In the genomic region with DNA sequence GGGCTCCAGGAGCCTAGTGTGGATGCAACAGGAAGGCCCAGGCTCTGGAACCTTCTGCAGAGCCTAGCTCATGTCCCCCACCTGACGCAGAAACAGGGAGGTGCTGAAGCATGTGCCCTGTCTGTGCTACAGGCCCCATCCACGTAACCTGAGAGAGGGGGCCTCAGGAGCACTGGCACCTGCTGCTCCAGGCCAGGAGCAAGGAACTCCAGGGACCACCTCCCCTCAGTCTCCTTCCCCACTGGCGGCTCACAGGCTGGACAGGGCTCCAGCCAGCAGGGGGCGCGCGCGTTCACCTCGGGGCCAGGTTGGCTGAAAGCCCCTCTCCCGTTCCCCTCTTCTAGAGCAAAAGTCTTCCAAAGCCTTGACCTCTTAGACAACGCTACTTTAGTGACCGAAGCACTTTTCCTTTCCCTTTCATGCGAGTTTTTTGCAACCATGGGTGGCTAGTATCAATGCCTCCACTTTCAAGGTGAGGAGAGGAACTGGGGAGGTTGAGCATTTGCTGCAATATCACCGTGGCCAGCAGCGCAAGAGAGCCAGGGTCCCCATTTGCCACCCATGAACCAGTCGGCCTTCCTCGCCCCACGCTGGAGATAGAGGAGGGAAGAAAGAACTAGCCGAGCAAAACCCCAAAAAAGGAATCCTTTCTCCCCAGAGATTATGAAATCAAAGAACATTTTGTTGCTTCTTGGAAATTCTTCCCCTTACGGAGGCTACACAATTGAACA, we compare ENCODE assay signal across 1 cellular context.
TF ChIP-seq lines count a peak whose summit lies in the region.

No MANE protein-coding gene starts in this region.

TF ChIP-seq in SK-N-SH, 30 proteins besides CTCF, POLR2A, EP300 and RAD21 (continued from another document):
- no peak for TF ChIP-seq PBX3 (IDR thresholded peaks at IDR 0.05)
- TF ChIP-seq RCOR1 (IDR thresholded peaks at IDR 0.05; ENCODE audit: low read length): peak; percentile 10; the same call in 1 of the 2 replicates
- no peak for TF ChIP-seq FOXJ3 (CRISPR knock-in tag; IDR thresholded peaks at IDR 0.05)
- no peak for TF ChIP-seq ZBTB33 (IDR thresholded peaks at IDR 0.05; ENCODE audit: borderline replicate concordance, low read depth)
- 0 out of 2 replicates have a peak, but pooled peaks have one; percentile 24 for TF ChIP-seq TAF1 (IDR thresholded peaks at IDR 0.05; ENCODE audit: borderline replicate concordance, low read depth, low read length)
- no peak for TF ChIP-seq TCF12 (IDR thresholded peaks at IDR 0.05)
